Comparison of ENCODE assay signal across 1 cellular context in the genomic region with DNA sequence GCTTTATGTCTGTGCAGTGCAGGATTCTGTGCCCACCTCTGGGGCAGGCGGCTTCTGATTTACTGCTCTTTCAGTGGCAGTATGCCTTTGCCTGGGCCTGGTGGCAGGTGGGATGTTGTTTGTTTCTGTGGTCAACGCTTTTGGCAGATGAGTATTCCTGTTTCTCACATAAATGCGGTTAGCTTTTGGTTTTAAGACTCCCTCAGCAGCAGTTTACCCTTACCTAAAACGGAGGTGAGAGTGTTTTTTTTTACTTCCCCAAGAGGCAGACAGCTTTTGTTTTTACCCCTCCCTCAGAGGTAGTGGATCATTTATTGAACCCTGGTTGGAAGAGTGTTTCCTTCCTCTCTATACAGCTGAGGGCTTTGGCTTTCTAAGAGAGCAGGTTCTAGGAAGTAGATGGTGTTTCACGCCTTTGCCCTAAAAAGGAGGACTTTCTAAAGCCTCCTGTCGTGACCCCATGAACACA.
TF ChIP-seq lines count a peak whose summit lies in the region.

No MANE protein-coding gene starts in this region.

TF ChIP-seq in GM23338, 12 proteins besides CTCF, POLR2A, EP300 and RAD21:
- TF ChIP-seq, protein P1, sequence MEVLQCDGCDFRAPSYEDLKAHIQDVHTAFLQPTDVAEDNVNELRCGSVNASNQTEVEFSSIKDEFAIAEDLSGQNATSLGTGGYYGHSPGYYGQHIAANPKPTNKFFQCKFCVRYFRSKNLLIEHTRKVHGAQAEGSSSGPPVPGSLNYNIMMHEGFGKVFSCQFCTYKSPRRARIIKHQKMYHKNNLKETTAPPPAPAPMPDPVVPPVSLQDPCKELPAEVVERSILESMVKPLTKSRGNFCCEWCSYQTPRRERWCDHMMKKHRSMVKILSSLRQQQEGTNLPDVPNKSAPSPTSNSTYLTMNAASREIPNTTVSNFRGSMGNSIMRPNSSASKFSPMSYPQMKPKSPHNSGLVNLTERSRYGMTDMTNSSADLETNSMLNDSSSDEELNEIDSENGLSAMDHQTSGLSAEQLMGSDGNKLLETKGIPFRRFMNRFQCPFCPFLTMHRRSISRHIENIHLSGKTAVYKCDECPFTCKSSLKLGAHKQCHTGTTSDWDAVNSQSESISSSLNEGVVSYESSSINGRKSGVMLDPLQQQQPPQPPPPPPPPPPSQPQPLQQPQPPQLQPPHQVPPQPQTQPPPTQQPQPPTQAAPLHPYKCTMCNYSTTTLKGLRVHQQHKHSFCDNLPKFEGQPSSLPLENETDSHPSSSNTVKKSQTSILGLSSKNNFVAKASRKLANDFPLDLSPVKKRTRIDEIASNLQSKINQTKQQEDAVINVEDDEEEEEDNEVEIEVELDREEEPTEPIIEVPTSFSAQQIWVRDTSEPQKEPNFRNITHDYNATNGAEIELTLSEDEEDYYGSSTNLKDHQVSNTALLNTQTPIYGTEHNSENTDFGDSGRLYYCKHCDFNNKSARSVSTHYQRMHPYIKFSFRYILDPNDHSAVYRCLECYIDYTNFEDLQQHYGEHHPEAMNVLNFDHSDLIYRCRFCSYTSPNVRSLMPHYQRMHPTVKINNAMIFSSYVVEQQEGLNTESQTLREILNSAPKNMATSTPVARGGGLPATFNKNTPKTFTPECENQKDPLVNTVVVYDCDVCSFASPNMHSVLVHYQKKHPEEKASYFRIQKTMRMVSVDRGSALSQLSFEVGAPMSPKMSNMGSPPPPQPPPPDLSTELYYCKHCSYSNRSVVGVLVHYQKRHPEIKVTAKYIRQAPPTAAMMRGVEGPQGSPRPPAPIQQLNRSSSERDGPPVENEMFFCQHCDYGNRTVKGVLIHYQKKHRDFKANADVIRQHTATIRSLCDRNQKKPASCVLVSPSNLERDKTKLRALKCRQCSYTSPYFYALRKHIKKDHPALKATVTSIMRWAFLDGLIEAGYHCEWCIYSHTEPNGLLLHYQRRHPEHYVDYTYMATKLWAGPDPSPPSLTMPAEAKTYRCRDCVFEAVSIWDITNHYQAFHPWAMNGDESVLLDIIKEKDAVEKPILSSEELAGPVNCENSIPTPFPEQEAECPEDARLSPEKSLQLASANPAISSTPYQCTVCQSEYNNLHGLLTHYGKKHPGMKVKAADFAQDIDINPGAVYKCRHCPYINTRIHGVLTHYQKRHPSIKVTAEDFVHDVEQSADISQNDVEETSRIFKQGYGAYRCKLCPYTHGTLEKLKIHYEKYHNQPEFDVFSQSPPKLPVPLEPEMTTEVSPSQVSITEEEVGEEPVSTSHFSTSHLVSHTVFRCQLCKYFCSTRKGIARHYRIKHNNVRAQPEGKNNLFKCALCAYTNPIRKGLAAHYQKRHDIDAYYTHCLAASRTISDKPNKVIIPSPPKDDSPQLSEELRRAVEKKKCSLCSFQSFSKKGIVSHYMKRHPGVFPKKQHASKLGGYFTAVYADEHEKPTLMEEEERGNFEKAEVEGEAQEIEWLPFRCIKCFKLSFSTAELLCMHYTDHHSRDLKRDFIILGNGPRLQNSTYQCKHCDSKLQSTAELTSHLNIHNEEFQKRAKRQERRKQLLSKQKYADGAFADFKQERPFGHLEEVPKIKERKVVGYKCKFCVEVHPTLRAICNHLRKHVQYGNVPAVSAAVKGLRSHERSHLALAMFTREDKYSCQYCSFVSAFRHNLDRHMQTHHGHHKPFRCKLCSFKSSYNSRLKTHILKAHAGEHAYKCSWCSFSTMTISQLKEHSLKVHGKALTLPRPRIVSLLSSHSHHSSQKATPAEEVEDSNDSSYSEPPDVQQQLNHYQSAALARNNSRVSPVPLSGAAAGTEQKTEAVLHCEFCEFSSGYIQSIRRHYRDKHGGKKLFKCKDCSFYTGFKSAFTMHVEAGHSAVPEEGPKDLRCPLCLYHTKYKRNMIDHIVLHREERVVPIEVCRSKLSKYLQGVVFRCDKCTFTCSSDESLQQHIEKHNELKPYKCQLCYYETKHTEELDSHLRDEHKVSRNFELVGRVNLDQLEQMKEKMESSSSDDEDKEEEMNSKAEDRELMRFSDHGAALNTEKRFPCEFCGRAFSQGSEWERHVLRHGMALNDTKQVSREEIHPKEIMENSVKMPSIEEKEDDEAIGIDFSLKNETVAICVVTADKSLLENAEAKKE (CRISPR knock-in tag; IDR thresholded peaks at IDR 0.05) = no peak
- no peak for TF ChIP-seq POLR2AphosphoS5 (IDR thresholded peaks at IDR 0.05; ENCODE audit: low read depth)
- TF ChIP-seq ZNF114 (CRISPR knock-in tag; IDR thresholded peaks at IDR 0.05) = no peak
- no peak for TF ChIP-seq ZNF331 (CRISPR knock-in tag; IDR thresholded peaks at IDR 0.05; ENCODE audit: low read depth)
- no peak for TF ChIP-seq JUNB (IDR thresholded peaks at IDR 0.05; ENCODE audit: unreplicated experiment)
- TF ChIP-seq STAT1 (IDR thresholded peaks at IDR 0.05; ENCODE audit: unreplicated experiment) = no peak
- no peak for TF ChIP-seq EZH2phosphoT487 (IDR thresholded peaks at IDR 0.05; ENCODE audit: unreplicated experiment)
- TF ChIP-seq, protein P2, sequence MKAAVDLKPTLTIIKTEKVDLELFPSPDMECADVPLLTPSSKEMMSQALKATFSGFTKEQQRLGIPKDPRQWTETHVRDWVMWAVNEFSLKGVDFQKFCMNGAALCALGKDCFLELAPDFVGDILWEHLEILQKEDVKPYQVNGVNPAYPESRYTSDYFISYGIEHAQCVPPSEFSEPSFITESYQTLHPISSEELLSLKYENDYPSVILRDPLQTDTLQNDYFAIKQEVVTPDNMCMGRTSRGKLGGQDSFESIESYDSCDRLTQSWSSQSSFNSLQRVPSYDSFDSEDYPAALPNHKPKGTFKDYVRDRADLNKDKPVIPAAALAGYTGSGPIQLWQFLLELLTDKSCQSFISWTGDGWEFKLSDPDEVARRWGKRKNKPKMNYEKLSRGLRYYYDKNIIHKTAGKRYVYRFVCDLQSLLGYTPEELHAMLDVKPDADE (IDR thresholded peaks at IDR 0.05) = no peak
- TF ChIP-seq, protein P3, sequence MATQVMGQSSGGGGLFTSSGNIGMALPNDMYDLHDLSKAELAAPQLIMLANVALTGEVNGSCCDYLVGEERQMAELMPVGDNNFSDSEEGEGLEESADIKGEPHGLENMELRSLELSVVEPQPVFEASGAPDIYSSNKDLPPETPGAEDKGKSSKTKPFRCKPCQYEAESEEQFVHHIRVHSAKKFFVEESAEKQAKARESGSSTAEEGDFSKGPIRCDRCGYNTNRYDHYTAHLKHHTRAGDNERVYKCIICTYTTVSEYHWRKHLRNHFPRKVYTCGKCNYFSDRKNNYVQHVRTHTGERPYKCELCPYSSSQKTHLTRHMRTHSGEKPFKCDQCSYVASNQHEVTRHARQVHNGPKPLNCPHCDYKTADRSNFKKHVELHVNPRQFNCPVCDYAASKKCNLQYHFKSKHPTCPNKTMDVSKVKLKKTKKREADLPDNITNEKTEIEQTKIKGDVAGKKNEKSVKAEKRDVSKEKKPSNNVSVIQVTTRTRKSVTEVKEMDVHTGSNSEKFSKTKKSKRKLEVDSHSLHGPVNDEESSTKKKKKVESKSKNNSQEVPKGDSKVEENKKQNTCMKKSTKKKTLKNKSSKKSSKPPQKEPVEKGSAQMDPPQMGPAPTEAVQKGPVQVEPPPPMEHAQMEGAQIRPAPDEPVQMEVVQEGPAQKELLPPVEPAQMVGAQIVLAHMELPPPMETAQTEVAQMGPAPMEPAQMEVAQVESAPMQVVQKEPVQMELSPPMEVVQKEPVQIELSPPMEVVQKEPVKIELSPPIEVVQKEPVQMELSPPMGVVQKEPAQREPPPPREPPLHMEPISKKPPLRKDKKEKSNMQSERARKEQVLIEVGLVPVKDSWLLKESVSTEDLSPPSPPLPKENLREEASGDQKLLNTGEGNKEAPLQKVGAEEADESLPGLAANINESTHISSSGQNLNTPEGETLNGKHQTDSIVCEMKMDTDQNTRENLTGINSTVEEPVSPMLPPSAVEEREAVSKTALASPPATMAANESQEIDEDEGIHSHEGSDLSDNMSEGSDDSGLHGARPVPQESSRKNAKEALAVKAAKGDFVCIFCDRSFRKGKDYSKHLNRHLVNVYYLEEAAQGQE (IDR thresholded peaks at IDR 0.05; ENCODE audit: unreplicated experiment) = no peak
- no peak for TF ChIP-seq EZH2 (IDR thresholded peaks at IDR 0.05; ENCODE audit: low read depth, unreplicated experiment)
- TF ChIP-seq CREB1 (CRISPR knock-in tag; IDR thresholded peaks at IDR 0.05; ENCODE audit: low read depth) = no peak
TF ChIP-seq in GM23338: peak in this region for 0.
